1 cellular context compared by ENCODE assay signal in the genomic region with DNA sequence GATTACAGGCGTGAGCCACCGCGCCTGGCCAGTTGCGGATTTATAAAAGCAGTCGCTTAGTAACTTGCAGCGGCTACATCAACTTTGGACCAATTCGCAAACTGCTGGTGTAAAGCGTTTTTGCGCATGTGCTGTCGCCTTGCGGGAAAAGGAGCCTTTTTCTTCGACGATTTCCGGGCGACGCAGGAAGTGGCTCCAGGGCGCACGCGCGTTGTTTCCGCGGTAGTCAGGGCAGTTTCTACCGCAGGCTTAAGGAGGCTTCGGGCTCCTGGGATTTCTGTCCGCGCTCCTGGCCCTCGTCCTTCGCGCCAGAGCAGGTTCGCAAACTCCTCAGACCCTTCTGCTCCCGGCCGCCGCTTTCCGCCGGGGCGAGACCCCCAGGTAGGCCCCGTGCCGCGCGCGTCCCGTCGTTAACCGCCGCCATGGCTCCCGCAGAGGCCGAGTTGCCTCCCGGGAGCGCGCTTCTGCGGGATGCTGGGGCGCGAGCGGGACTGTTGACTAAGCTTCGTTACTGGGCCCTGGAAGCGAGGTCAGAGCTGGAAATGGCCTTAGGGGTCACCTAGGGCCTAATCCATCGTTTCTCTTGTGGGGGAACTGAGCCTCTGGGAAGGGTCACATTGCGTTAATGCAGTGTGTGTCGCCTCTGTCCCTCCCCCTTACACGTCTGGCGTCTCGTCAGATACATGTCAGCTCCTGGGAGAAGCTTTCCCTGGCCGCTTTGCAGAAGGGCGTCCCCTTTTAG.
TF ChIP-seq lines count a peak whose summit lies in the region.

RAE1 (plus strand) TSS at position 214 of the 742 bp plus-strand sequence. CDS start 2,784 bp downstream, outside the sequence.

TF ChIP-seq in K562, 482 proteins besides CTCF, POLR2A, EP300 and RAD21 (continued from another document and continues in another):
- TF ChIP-seq TFE3 (CRISPR knock-in tag; IDR thresholded peaks at IDR 0.05), result no peak
- TF ChIP-seq PCBP2 (IDR thresholded peaks at IDR 0.05; ENCODE audit: low read depth, low read length, poor library complexity, severe bottlenecking), result no peak
- no peak for TF ChIP-seq ZNF592 (IDR thresholded peaks at IDR 0.05)
- 0 out of 2 replicates have a peak, but pooled peaks have one; percentile 24 for TF ChIP-seq ARID4B (CRISPR knock-in tag; IDR thresholded peaks at IDR 0.05)
- TF ChIP-seq SRF (CRISPR knock-in tag; IDR thresholded peaks at IDR 0.05), result peak in 1 of 2 experiments; percentile 44; a peak in 1 of 4 replicates
- no peak for TF ChIP-seq STAG1 (CRISPR knock-in tag; IDR thresholded peaks at IDR 0.05; ENCODE audit: borderline replicate concordance)
- TF ChIP-seq BRD9 (IDR thresholded peaks at IDR 0.05; ENCODE audit: low read depth, partially characterized antibody), result no peak
- no peak for TF ChIP-seq ZNF184 (CRISPR knock-in tag; IDR thresholded peaks at IDR 0.05)
- TF ChIP-seq FOXK2 (conservative IDR thresholded peaks at IDR 0.05 in 1 of 2, IDR thresholded peaks at IDR 0.05 in 1 of 2; ENCODE audit: low read depth in 2 of 2), result peak in 1 of 2 experiments; percentile 10; a peak in 1 of 4 replicates
- TF ChIP-seq KAT7 (CRISPR knock-in tag; IDR thresholded peaks at IDR 0.05; ENCODE audit: borderline replicate concordance), result no peak
- TF ChIP-seq ZNF507 (tag; conservative IDR thresholded peaks at IDR 0.05), result no peak
- no peak for TF ChIP-seq LEF1 (IDR thresholded peaks at IDR 0.05)
- TF ChIP-seq ELF1 (tag; IDR thresholded peaks at IDR 0.05), result peak; percentile 64; the same call in 1 of the 2 replicates
- TF ChIP-seq RBM25 (IDR thresholded peaks at IDR 0.05; ENCODE audit: low read depth, low read length, severe bottlenecking), result no peak
- TF ChIP-seq TEAD2 (tag; IDR thresholded peaks at IDR 0.05), result no peak
- no peak for TF ChIP-seq CHD7 (IDR thresholded peaks at IDR 0.05; ENCODE audit: low read depth, low read length)
- TF ChIP-seq SREBF2 (CRISPR knock-in tag; IDR thresholded peaks at IDR 0.05), result no peak
- TF ChIP-seq PHF20 (IDR thresholded peaks at IDR 0.05; ENCODE audit: partially characterized antibody), result peak; percentile 95
- no peak for TF ChIP-seq CEBPZ (IDR thresholded peaks at IDR 0.05; ENCODE audit: borderline replicate concordance, low read depth, low read length)
- TF ChIP-seq ATF1 (CRISPR knock-in tag; IDR thresholded peaks at IDR 0.05), result peak; percentile 36; the same call in 1 of the 2 replicates
- TF ChIP-seq ATF1 (tag; IDR thresholded peaks at IDR 0.05), result peak; percentile 86
- no peak for TF ChIP-seq HLTF (IDR thresholded peaks at IDR 0.05)
